8 cellular contexts compared by ENCODE assay signal in the genomic region with DNA sequence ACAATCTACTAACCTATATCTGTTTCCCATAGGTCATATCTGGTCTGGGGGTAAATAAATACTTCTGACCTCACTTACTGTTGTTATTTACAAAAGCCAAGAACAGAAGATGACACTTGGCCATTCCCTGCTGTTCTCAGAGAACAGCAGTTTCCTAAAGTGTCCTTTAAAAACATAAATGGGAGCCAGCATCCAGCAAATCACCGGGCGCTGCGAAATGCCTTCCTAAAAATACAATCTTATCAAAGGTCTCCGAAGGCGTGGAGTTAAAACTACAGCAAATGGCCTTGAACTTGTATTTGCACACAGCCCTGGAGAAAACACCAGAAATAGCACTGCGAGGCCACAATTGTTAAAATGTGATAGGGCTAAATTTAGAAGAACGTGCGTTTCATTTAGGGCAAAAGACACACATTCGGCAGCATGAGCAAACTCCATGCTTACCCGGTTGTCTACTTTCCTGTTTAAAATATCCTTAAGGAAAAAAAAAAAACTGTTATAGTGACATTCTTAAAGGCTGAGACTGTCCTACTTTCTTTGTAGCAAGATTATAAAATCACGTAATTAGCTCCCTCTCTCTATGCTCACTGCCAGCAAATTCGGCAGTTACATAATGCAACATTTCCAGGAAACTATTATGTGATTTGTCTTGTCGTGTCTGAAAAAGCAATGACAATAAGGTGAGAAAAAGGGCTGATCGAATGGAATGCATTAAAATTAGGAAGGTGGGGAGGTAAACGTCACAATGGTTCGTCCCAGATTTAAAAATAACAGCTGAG. TPM values are rescaled to one million over a fixed set of nuclear protein-coding genes. Genes with fewer than 3 reads are reported as not detected.
DNase-seq lines count a peak whose midpoint lies in the region; ATAC-seq, FAIRE-seq and TF ChIP-seq lines count a peak whose summit lies in the region.

No MANE protein-coding gene starts in this region.

- peak overlapping the region in 1 of 3 donors; percentile 93 for H3K27ac Mint-ChIP-seq in CD4-positive, CD25-positive, alpha-beta regulatory T cell
- H3K27ac Mint-ChIP-seq in stimulated activated memory B cell treated with anti-CD40 and anti-IgM and Interleukin-4, amounts not matched to agents 10 μg/mL and 1 μg/mL and 100 μg/mL, for 72 hours, result peak overlapping the region; percentile 90

- H3K9ac ChIP-seq in KMS-11, result peak overlapping the region; percentile 80
- no peak overlapping the region for H3K9ac ChIP-seq in GM12878 (ENCODE audit: control insufficient read depth, insufficient read depth, low read length)
- H3K9ac ChIP-seq in keratinocyte (ENCODE audit: control insufficient read depth, extremely low read depth, insufficient read depth, low read length), result peak overlapping the region; percentile 90

- dilution Hi-C loops in keratinocyte (cut with MboI; ENCODE audit: extremely low pct_ligation_motif_present, low sequenced_read_pairs), result no loop called here

- RAD21 ChIA-PET in GM12878 (lab: Charles Lee; ENCODE audit: unreplicated experiment), result interaction anchor here (0.9 kb wide), 2 partner anchors 214 to 507 kb away, joined by 3 read pairs; no protein-coding TSS in a partner anchor

- peak in 1 of 3 donors; percentile 32 for DNase-seq in CD4-positive, CD25-positive, alpha-beta regulatory T cell
- DNase-seq in GM12878 (ENCODE audit: low read depth, low spot score), result no peak
- no peak for DNase-seq in keratinocyte (ENCODE audit: low read depth, low spot score)
- no peak for DNase-seq in cerebellar nuclear complex (lab: John Stamatoyannopoulos, UW)
- no peak for DNase-seq in HPDE6-E6E7 (ENCODE audit: extremely low spot score)

- peak overlapping the region; percentile 88 to 96 (median 90) for H3K4me3 Mint-ChIP-seq in CD4-positive, CD25-positive, alpha-beta regulatory T cell
- peak overlapping the region; percentile 92 for H3K4me3 Mint-ChIP-seq in stimulated activated memory B cell treated with anti-CD40 and anti-IgM and Interleukin-4, amounts not matched to agents 10 μg/mL and 1 μg/mL and 100 μg/mL, for 72 hours

- no peak overlapping the region for H2AFZ ChIP-seq in KMS-11 (ENCODE audit: low read depth)
- no peak overlapping the region for H2AFZ ChIP-seq in GM12878 (ENCODE audit: control insufficient read depth, low read depth, low read length)
- H2AFZ ChIP-seq in keratinocyte (ENCODE audit: control insufficient read depth, low read length), result no peak overlapping the region

- H3K36me3 Mint-ChIP-seq in CD4-positive, CD25-positive, alpha-beta regulatory T cell, result no peaks in the 10 kb centered on the region
- H3K36me3 Mint-ChIP-seq in stimulated activated memory B cell treated with anti-CD40 and anti-IgM and Interleukin-4, amounts not matched to agents 10 μg/mL and 1 μg/mL and 100 μg/mL, for 72 hours, result peaks cover 29% of the 10 kb centered on the region

- peaks cover 0 to 12% (median 0%) of the 10 kb centered on the region in 7 donors for H3K9me3 Mint-ChIP-seq in CD4-positive, CD25-positive, alpha-beta regulatory T cell
- H3K9me3 Mint-ChIP-seq in stimulated activated memory B cell treated with anti-CD40 and anti-IgM and Interleukin-4, amounts not matched to agents 10 μg/mL and 1 μg/mL and 100 μg/mL, for 72 hours, result no peaks in the 10 kb centered on the region

- WGBS in GM12878 (ENCODE audit: insufficient coverage, insufficient replicate concordance, low lambda C conversion rate, missing lambda C conversion rate), result 23% methylated on average over 16 of the region's 16 CpGs

- H3K27me3 Mint-ChIP-seq in CD4-positive, CD25-positive, alpha-beta regulatory T cell, result peaks cover 76% of the 10 kb centered on the region
- no peaks in the 10 kb centered on the region for H3K27me3 Mint-ChIP-seq in stimulated activated memory B cell treated with anti-CD40 and anti-IgM and Interleukin-4, amounts not matched to agents 10 μg/mL and 1 μg/mL and 100 μg/mL, for 72 hours

- no peaks in the 10 kb centered on the region for H3K9me3 ChIP-seq in CD4-positive, CD25-positive, alpha-beta regulatory T cell (ENCODE audit: control insufficient read depth in 2 of 2, low read length in 2 of 2)
- H3K9me3 ChIP-seq in GM12878 (replicated peaks; ENCODE audit: control insufficient read depth, insufficient read depth, low read length) (no peaks in the 10 kb centered on the region), keratinocyte (ENCODE audit: control insufficient read depth, low read depth, low read length) (no peaks in the 10 kb centered on the region)

- FAIRE-seq in GM12878 (lab: Jason Lieb, UNC) (no peak), keratinocyte (lab: Jason Lieb, UNC) (no peak)

- TF ChIP-seq EP300 in GM12878 (IDR thresholded peaks at IDR 0.05; ENCODE audit: borderline replicate concordance in 1 of 2, control insufficient read depth in 1 of 2, low read depth in 2 of 2, low read length in 2 of 2), result no peak

- TF ChIP-seq RAD21 in GM12878 (IDR thresholded peaks at IDR 0.05; ENCODE audit: insufficient read depth, low read depth, low read length), result no peak

- no peak for ATAC-seq in CD4-positive, CD25-positive, alpha-beta regulatory T cell (ENCODE audit: low read depth in 2 of 2)
- ATAC-seq in GM12878 (no peak), HG02798 (IDR thresholded peaks at IDR 0.05; ENCODE audit: poor library complexity, unreplicated experiment) (no peak)
- ATAC-seq in stimulated activated memory B cell treated with anti-CD40 and anti-IgM and Interleukin-4, amounts not matched to agents 10 μg/mL and 1 μg/mL and 100 μg/mL, for 72 hours, result no peak

- SMC1A ChIA-PET in GM12878 (lab: Charles Lee; ENCODE audit: uncharacterized antibody, unreplicated experiment), result no interaction called here

- POLR2A ChIA-PET in GM12878 (lab: Charles Lee), result no interaction called here

- BruUV-seq in GM12878 (replicated peaks; lab: Mats Ljungman, UMichigan), result no TSS peak

- in situ Hi-C loops in GM12878 (cut with MboI), result no loop called here

- H4K20me1 ChIP-seq in KMS-11 (ENCODE audit: insufficient read depth) (peaks cover 20% of the 10 kb centered on the region), GM12878 (ENCODE audit: control insufficient read depth, insufficient read depth) (no peaks in the 10 kb centered on the region; the same call in 1 of the 2 replicates), keratinocyte (ENCODE audit: control insufficient read depth, extremely low read depth, insufficient read depth, low read length) (no peaks in the 10 kb centered on the region)

- H3K36me3 ChIP-seq in CD4-positive, CD25-positive, alpha-beta regulatory T cell (ENCODE audit: control insufficient read depth, insufficient read depth, low read length), result no peaks in the 10 kb centered on the region
- H3K36me3 ChIP-seq in KMS-11 (ENCODE audit: insufficient read depth) (no peaks in the 10 kb centered on the region), GM12878 (ENCODE audit: control insufficient read depth in 2 of 2, insufficient read depth in 2 of 2, low read length in 1 of 2) (no peaks in the 10 kb centered on the region), keratinocyte (ENCODE audit: control insufficient read depth in 2 of 2, extremely low read depth in 1 of 2, insufficient read depth in 2 of 2, low read length in 2 of 2) (no peaks in the 10 kb centered on the region)

- intact Hi-C loops in GM12878 (cut with micrococcal nuclease; ENCODE audit: unreplicated experiment), result loop anchor here (5.0 to 10.0 kb wide), 3 partner anchors 65 to 253 kb away; no protein-coding TSS in a partner anchor

- H3K4me2 ChIP-seq in KMS-11 (peak overlapping the region; percentile 95), GM12878 (ENCODE audit: control insufficient read depth, insufficient read depth) (peak overlapping the region; percentile 95), keratinocyte (ENCODE audit: control insufficient read depth, extremely low read depth, insufficient read depth, low read depth, low read length) (peak overlapping the region; percentile 93)

- no peaks in the 10 kb centered on the region for H3K9me1 ChIP-seq in keratinocyte (ENCODE audit: control insufficient read depth, extremely low read depth, insufficient read depth, low read length)

- peaks cover 36% of the 10 kb centered on the region for H3K4me1 ChIP-seq in CD4-positive, CD25-positive, alpha-beta regulatory T cell (ENCODE audit: control insufficient read depth, insufficient read depth, low read length, poor library complexity, severe bottlenecking)
- H3K4me1 ChIP-seq in KMS-11 (ENCODE audit: low read depth, poor library complexity, severe bottlenecking) (peaks cover 69% of the 10 kb centered on the region), GM12878 (ENCODE audit: control insufficient read depth, insufficient read depth, low read length) (peaks cover 6% of the 10 kb centered on the region), keratinocyte (ENCODE audit: control insufficient read depth, extremely low read depth, insufficient read depth, low read length) (peaks cover 27% of the 10 kb centered on the region)

- no peak overlapping the region for H3K27ac ChIP-seq in CD4-positive, CD25-positive, alpha-beta regulatory T cell (ENCODE audit: insufficient read depth, low read length, poor library complexity, severe bottlenecking)
- peak overlapping the region; percentile 74 for H3K27ac ChIP-seq in KMS-11
- no peak overlapping the region for H3K27ac ChIP-seq in GM12878 (ENCODE audit: control insufficient read depth, insufficient read depth)
- peak overlapping the region; percentile 85 for H3K27ac ChIP-seq in keratinocyte (ENCODE audit: control insufficient read depth, insufficient read depth, low read length)

- CTCF ChIA-PET in GM12878 (lab: Yijun Ruan, JAX), result interaction anchor here (0.6 to 8.8 kb wide), 2 partner anchors 507 to 1679 kb away, joined by 3 to 115 read pairs; no protein-coding TSS in a partner anchor

- TF ChIP-seq POLR2A in GM12878 (IDR thresholded peaks at IDR 0.05; ENCODE audit: low read depth, low read length), result no peak

- H3K79me2 ChIP-seq in KMS-11 (ENCODE audit: insufficient read depth, low read depth) (peaks cover 78% of the 10 kb centered on the region), GM12878 (ENCODE audit: control insufficient read depth, insufficient read depth, low read length) (no peaks in the 10 kb centered on the region), keratinocyte (ENCODE audit: control insufficient read depth, insufficient read depth, low read length) (peaks cover 33% of the 10 kb centered on the region)

- no peak for TF ChIP-seq CTCF in KMS-11 (conservative IDR thresholded peaks at IDR 0.05; ENCODE audit: low read depth, low read length)
- no peak for TF ChIP-seq CTCF in GM12878 (IDR thresholded peaks at IDR 0.05 in 2 of 3, conservative IDR thresholded peaks at IDR 0.05 in 1 of 3; ENCODE audit: control insufficient read depth in 2 of 3, extremely low read depth in 1 of 3, insufficient read depth in 1 of 3, low read depth in 3 of 3, low read length in 3 of 3)
- no peak for TF ChIP-seq CTCF in keratinocyte (optimal IDR thresholded peaks at IDR 0.05 in 1 of 3, IDR thresholded peaks at IDR 0.05 in 1 of 3, conservative IDR thresholded peaks at IDR 0.05 in 1 of 3; ENCODE audit: extremely low read depth in 1 of 3, insufficient read depth in 2 of 3, low read length in 3 of 3)

- H3K27me3 ChIP-seq in CD4-positive, CD25-positive, alpha-beta regulatory T cell (ENCODE audit: control insufficient read depth, insufficient read depth, low read length), result peaks cover 53% of the 10 kb centered on the region
- H3K27me3 ChIP-seq in KMS-11 (ENCODE audit: insufficient read depth, low read depth) (no peaks in the 10 kb centered on the region), GM12878 (replicated peaks in 1 of 2; ENCODE audit: control insufficient read depth in 2 of 2, insufficient read depth in 2 of 2, low read length in 1 of 2) (peaks cover 12 to 24% of the 10 kb centered on the region in 2 experiments), keratinocyte (ENCODE audit: control insufficient read depth, extremely low read depth, insufficient read depth, low read length) (no peaks in the 10 kb centered on the region)

- peak overlapping the region; percentile 80 for H3K4me3 ChIP-seq in CD4-positive, CD25-positive, alpha-beta regulatory T cell (ENCODE audit: low read depth, low read length)
- H3K4me3 ChIP-seq in KMS-11 (IDR thresholded peaks at IDR 0.05; ENCODE audit: insufficient read depth, low read depth, low read length), result peak overlapping the region; percentile 16
- H3K4me3 ChIP-seq in GM12878, result peak overlapping the region; percentile 92; the same call in 1 of the 2 replicates
- peak overlapping the region; percentile 66 to 96 (median 84) for H3K4me3 ChIP-seq in keratinocyte (ENCODE audit: control insufficient read depth in 2 of 3, extremely low read depth in 1 of 3, insufficient read depth in 2 of 3, low read depth in 1 of 3, low read length in 3 of 3)

- H3K4me1 Mint-ChIP-seq in CD4-positive, CD25-positive, alpha-beta regulatory T cell, result peaks cover 17 to 43% (median 32%) of the 10 kb centered on the region in 4 donors
- H3K4me1 Mint-ChIP-seq in stimulated activated memory B cell treated with anti-CD40 and anti-IgM and Interleukin-4, amounts not matched to agents 10 μg/mL and 1 μg/mL and 100 μg/mL, for 72 hours, result peaks cover 60% of the 10 kb centered on the region

RNA-seq across cellular contexts. Expression of a gene that starts 1.5 kb away (rescaled TPM):
- 8.2 TPM for total RNA-seq in CD4-positive, CD25-positive, alpha-beta regulatory T cell
- polyA plus RNA-seq in CD4-positive, CD25-positive, alpha-beta regulatory T cell, result 1 to 10 TPM in 3 of 4 donors, under 1 TPM in 1; 0.55 to 3.2 (median 1.1) TPM
- 1.1 and 1.4 TPM in 2 replicates for total RNA-seq in GM12878 (2013; cell fraction: nucleolus; rRNA removed)
- total RNA-seq in GM12878 (2014; rRNA removed), result 0.23 and 0.27 TPM in 2 replicates
- total RNA-seq in GM12878 (2014; rRNA removed; fragmentation: Illumina TruSeq; extraction: Trizol), result 0.32 and 0.36 TPM in 2 replicates
- total RNA-seq in GM12878 (2021), result 0.46 and 0.82 TPM in 2 replicates
- 3.0 TPM for polyA plus RNA-seq in GM12878 (2011; ENCODE audit: low read depth)
- 1.0 and 1.1 TPM in 2 replicates for polyA plus RNA-seq in GM12878 (2011; rRNA removed)
- 0.48 and 0.87 TPM in 2 replicates for polyA plus RNA-seq in GM12878 (2011; cell fraction: cytosol; rRNA removed)
- polyA plus RNA-seq in GM12878 (2011; cell fraction: nucleus; rRNA removed), result 0.63 and 0.79 TPM in 2 replicates
- 2.8 and 4.7 TPM in 2 replicates for polyA plus RNA-seq in GM12878 (2012)
- 0.40 and 0.51 TPM in 2 replicates for polyA plus RNA-seq in GM12878 (2014; fragmentation: Illumina TruSeq; extraction: Trizol)
- polyA plus RNA-seq in GM12878 (2014; fragmentation: Nextera tagmentation; extraction: Ambion mirVana), result under 1 TPM in 1 of 2 experiments, not detected in 1; 0.18 TPM
- polyA plus RNA-seq in GM12878 (2014; rRNA removed), result 0.22 and 0.28 TPM in 2 replicates
- polyA plus RNA-seq in GM12878 (2016; fragmentation: Nextera tagmentation; extraction: Ambion mirVana), result not detected
- polyA minus RNA-seq in GM12878 (2011; rRNA and poly(A)+ RNA removed), result 0.82 and 1.0 TPM in 2 replicates
- 0.42 TPM in 1 of 2 replicates, not detected in the other for polyA minus RNA-seq in GM12878 (2011; cell fraction: cytosol; rRNA and poly(A)+ RNA removed)
- polyA minus RNA-seq in GM12878 (2011; cell fraction: nucleus; rRNA and poly(A)+ RNA removed), result 0.48 and 0.86 TPM in 2 replicates
- 6.9 to 9.3 TPM (median 7.9 TPM) in 3 replicates for polyA plus RNA-seq in keratinocyte
- 73.1 TPM for polyA plus RNA-seq in keratinocyte (2011; ENCODE audit: low read depth)
- 5.3 and 9.3 TPM in 2 replicates for polyA plus RNA-seq in keratinocyte (2011; cell fraction: cytosol; rRNA removed)
- polyA plus RNA-seq in keratinocyte (2011; cell fraction: nucleus; rRNA removed), result 13.3 and 16.5 TPM in 2 replicates
- 6.5 and 50.5 TPM in 2 replicates for polyA plus RNA-seq in keratinocyte (2012; ENCODE audit: low replicate concordance)
- 1.8 to 6.0 TPM (median 5.2 TPM) in 3 replicates for polyA minus RNA-seq in keratinocyte
- polyA minus RNA-seq in keratinocyte (2011; cell fraction: cytosol; rRNA and poly(A)+ RNA removed), result 3.5 TPM
- polyA minus RNA-seq in keratinocyte (2011; cell fraction: nucleus; rRNA and poly(A)+ RNA removed), result 6.0 and 13.7 TPM in 2 replicates

Comparison
In these comparisons a context has a peak if more than half of its experiments do, and no peak if none do; other contexts are left out.
1. H3K27ac ChIP-seq: peak in KMS-11 (single experiment) and keratinocyte (single experiment); none in CD4-positive, CD25-positive, alpha-beta regulatory T cell (single experiment) and GM12878 (single experiment).
2. H3K4me3 ChIP-seq: peak in every context shown above with its lines; median percentile 92 in GM12878; 84 in keratinocyte; 80 in CD4-positive, CD25-positive, alpha-beta regulatory T cell; 16 in KMS-11.
3. Peak in every context shown above with its lines, with median percentiles within 50 percentile points of each other: H3K4me2 ChIP-seq.